Comparison of ENCODE assay signal across 9 cellular contexts in genomic region chr6:73233971-73234370, GRCh38. TPM values are rescaled to one million over a fixed set of nuclear protein-coding genes. Genes with fewer than 3 reads are reported as not detected.
"Had no signal": no experiment of that assay in that cellular context is flagged by ENCODE, and none has a peak within 500 bp of the region (broad histone marks: within the 10 kb centered on the region; RNA-seq: fewer than 3 reads in every experiment).

No MANE protein-coding gene starts in this region.

RNA-seq across cellular contexts. Expression of gene KHDC1L, which starts 8.7 kb away (rescaled TPM):
- total RNA-seq: activated naive CD4-positive, alpha-beta T cell treated with anti-CD3 and anti-CD28 coated beads, Interleukin-2, amount 50 U/mL, for 72 hours; esophagus squamous epithelium; gastrocnemius medialis; left ventricle myocardium inferior; lung microvascular endothelial cell; skeletal muscle tissue; subcutaneous adipose tissue; T-helper 1 cell treated with Interleukin-12 subunit alpha and Interleukin-12 subunit beta and Interleukin-4 antibody, amounts not matched to agents 30 ng/mL and 1 ng/mL, for 36 hours; upper lobe of left lung had no signal

RNA-seq across cellular contexts. Expression of gene KHDC1, which starts 29.0 kb away (rescaled TPM):
- total RNA-seq: gastrocnemius medialis, lung microvascular endothelial cell had no signal
